8 cellular contexts compared by ENCODE assay signal in the genomic region with DNA sequence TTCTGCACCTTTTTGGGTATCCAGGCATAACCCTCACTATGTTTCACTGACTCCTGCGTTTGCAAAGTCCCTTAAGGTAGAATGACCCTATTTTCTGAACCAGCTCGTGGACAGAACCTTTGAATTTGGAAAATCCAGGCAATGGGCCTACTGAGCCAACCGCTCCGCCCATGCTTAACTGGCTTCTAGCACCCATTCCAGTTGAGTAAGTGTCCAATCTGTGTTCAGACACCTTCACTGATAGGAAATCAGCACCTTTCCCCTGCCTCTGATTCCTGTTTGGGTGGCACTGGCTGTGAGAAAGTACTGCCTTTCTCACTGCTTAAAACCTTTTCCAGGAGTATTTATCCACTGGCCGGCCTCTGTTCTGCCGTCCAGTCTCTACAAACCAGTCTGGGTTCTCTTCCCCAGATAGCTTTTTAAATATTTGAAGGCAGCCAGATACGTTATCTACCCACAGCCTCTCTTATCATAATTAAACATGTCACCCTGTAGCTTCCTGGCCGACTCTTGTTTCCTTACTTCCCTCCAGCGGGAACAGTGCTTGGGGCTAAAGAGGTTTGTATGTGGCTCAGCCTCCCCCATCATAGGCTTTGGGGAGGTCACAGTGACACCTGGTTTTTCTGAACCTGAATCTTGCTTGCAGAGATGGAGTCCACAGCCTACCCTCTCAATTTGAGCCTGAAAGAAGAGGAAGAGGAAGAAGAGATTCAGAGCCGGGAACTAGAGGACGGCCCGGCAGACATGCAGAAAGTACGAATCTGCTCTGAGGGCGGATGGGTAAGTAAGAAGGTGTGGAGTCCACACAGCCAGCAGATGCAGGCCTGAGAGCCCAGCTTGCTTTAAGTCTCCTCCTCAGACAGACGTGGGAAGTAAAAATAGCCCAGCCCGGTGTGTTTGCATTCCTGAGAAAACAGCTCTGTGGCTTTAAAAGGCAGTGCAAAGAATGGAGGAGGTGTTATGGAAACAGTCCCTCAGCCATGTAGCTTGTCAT. TPM values are rescaled to one million over a fixed set of nuclear protein-coding genes. Genes with fewer than 3 reads are reported as not detected.
DNase-seq lines count a peak whose midpoint lies in the region; ATAC-seq and TF ChIP-seq lines count a peak whose summit lies in the region.

No MANE protein-coding gene starts in this region.

- POLR2A ChIA-PET in Caco-2 (lab: Charles Lee): interaction anchor here (0.5 to 3.1 kb wide), 4 partner anchors 12 to 92 kb away, joined by 3 to 17 read pairs (median 5); a partner anchor contains a TSS

- peaks cover 3% of the 10 kb centered on the region for H3K36me3 ChIP-seq in Caco-2 (ENCODE audit: control insufficient read depth, insufficient read depth, low read length)

- H3K4me1 Mint-ChIP-seq in Caco-2 (ENCODE audit: low read depth, unreplicated experiment) (peaks cover 47% of the 10 kb centered on the region), mesothelial cell of epicardium (peaks cover 45% of the 10 kb centered on the region)

- peak overlapping the region; percentile 80 to 98 for H3K27ac ChIP-seq in coronary artery

- H3K4me3 Mint-ChIP-seq in Caco-2 (ENCODE audit: unreplicated experiment) (peak overlapping the region; percentile 78), mesothelial cell of epicardium (peak overlapping the region; percentile 78)

- H3K36me3 Mint-ChIP-seq in Caco-2 (ENCODE audit: insufficient read depth, unreplicated experiment) (peaks cover 56% of the 10 kb centered on the region), mesothelial cell of epicardium (peaks cover 14% of the 10 kb centered on the region)

- H3K27me3 Mint-ChIP-seq in Caco-2 (ENCODE audit: insufficient read depth, unreplicated experiment) (no peaks in the 10 kb centered on the region), mesothelial cell of epicardium (ENCODE audit: low read depth) (peaks cover 2% of the 10 kb centered on the region)

- intact Hi-C loops in Caco-2 (cut with micrococcal nuclease; ENCODE audit: unreplicated experiment): loop anchor here (1.0 kb wide), 1 partner anchor 36 kb away; a partner anchor contains a TSS

- DNase-seq in Caco-2: peak; percentile 53 to 54
- DNase-seq in NOMO-1 treated with dmso at 0.1 percent for 144 hours (lab: John Stamatoyannopoulos, UW; ENCODE audit: unreplicated experiment): peak; percentile 22
- DNase-seq in coronary artery (ENCODE audit: low spot score): no peak
- no peak for DNase-seq in mesothelial cell of epicardium (ENCODE audit: low spot score in 2 of 2, unreplicated experiment in 2 of 2)
- no peak for DNase-seq in NCI-H226
- no peak for DNase-seq in glomerular visceral epithelial cell (ENCODE audit: extremely low spot score)
- DNase-seq in NCI-H2171 (lab: John Stamatoyannopoulos, UW): no peak

- no peaks in the 10 kb centered on the region for H3K27me3 ChIP-seq in Caco-2 (replicated peaks; ENCODE audit: control insufficient read depth, insufficient read depth, low read length)

- TF ChIP-seq CTCF in Caco-2 (IDR thresholded peaks at IDR 0.05; ENCODE audit: insufficient read depth in 1 of 2, low read depth in 1 of 2, low read length in 1 of 2, severe bottlenecking in 1 of 2, unreplicated experiment in 1 of 2) (no peak), coronary artery (IDR thresholded peaks at IDR 0.05) (no peak), mesothelial cell of epicardium (IDR thresholded peaks at IDR 0.05; ENCODE audit: unreplicated experiment) (no peak)

- no peaks in the 10 kb centered on the region for H3K9me3 ChIP-seq in Caco-2

- no peaks in the 10 kb centered on the region for H3K9me3 Mint-ChIP-seq in Caco-2 (ENCODE audit: unreplicated experiment)
- H3K9me3 Mint-ChIP-seq in mesothelial cell of epicardium: no peaks in the 10 kb centered on the region

- H3K4me1 ChIP-seq in Caco-2: peaks cover 45% of the 10 kb centered on the region

- CTCF ChIA-PET in Caco-2 (lab: Charles Lee): interaction anchor here (0.5 kb wide), 1 partner anchor 984 kb away, joined by 3 read pairs; no protein-coding TSS in a partner anchor

- TSS peak; percentile 49 for BruUV-seq in Caco-2 (replicated peaks; lab: Mats Ljungman, UMichigan)

- H3K27ac Mint-ChIP-seq in Caco-2 (ENCODE audit: unreplicated experiment) (peak overlapping the region; percentile 91), mesothelial cell of epicardium (peak overlapping the region; percentile 80)

- peak overlapping the region; percentile 83 for H3K4me3 ChIP-seq in Caco-2 (ENCODE audit: low read depth, low read length)
- H3K4me3 ChIP-seq in coronary artery: peak overlapping the region; percentile 95

- ATAC-seq in activated CD4-positive, CD25-positive, alpha-beta regulatory T cell treated with anti-CD3 and anti-CD28 coated beads, Interleukin-2, amount 50 U/mL, for 24 hours: no peak

RNA-seq across cellular contexts. Expression of a gene that starts 1.3 kb away (rescaled TPM):
- 27.2 and 29.8 TPM in 2 replicates for total RNA-seq in Caco-2 (2022)
- 40.1 to 42.1 TPM (median 40.6 TPM) in 3 replicates for total RNA-seq in mesothelial cell of epicardium

RNA-seq across cellular contexts. Expression of a gene that starts 35.5 kb away (rescaled TPM):
- total RNA-seq in Caco-2 (2022) (13.7 and 13.9 TPM in 2 replicates), mesothelial cell of epicardium (15.6 to 18.7 TPM (median 17.4 TPM) in 3 replicates)

Comparison
In these comparisons a context has a peak if more than half of its experiments do, and no peak if none do; other contexts are left out.
1. DNase-seq: peak in Caco-2 (2 of 2) and NOMO-1 treated with dmso at 0.1 percent for 144 hours (single experiment); none in coronary artery (single experiment), mesothelial cell of epicardium (0 of 2), NCI-H226 (single experiment), glomerular visceral epithelial cell (single experiment) and NCI-H2171 (single experiment).